ENCODE assay signal across 24 cellular contexts in the genomic region with DNA sequence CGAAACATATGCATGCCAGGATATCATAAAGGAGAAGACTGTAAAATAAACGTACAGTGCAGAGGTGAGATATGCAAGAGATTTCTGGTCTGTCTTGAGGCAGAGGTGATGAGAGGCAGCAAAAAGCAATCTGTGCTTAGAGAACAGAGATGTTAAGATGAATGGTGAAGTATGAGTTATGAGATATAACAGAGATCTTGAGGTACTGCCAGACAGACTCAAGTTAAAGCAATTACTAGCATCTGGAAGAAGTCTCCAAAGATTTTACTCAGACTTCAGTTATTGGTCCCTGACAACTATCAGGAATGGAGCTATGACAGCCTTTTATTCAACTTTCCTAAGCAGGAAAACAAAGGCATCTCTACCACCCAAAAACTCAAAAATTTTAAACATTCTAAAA.
"Had no signal": no experiment of that assay in that cellular context is flagged by ENCODE, and none has a peak within 500 bp of the region (broad histone marks: within the 10 kb centered on the region; RNA-seq: fewer than 3 reads in every experiment).

No MANE protein-coding gene starts in this region.

- FAIRE-seq: bronchial epithelial cell, kidney, small intestine had no signal

- H3K4me1 Mint-ChIP-seq: activated naive CD4-positive, alpha-beta T cell treated with anti-CD3 and anti-CD28 coated beads, Interleukin-2, amount 50 U/mL, for 24 hours had no signal

- H3K27me3 ChIP-seq: adrenal gland, heart left ventricle, left lung, stomach, upper lobe of left lung had no signal

- H3K9me3 Mint-ChIP-seq: activated naive CD4-positive, alpha-beta T cell treated with anti-CD3 and anti-CD28 coated beads, Interleukin-2, amount 50 U/mL, for 24 hours; activated T-cell treated with anti-CD3 and anti-CD28 coated beads, Interleukin-2, amount 50 U/mL, for 72 hours had no signal

- ATAC-seq: activated T-cell treated with anti-CD3 and anti-CD28 coated beads, Interleukin-2, amount 50 U/mL, for 72 hours; heart left ventricle; left lung had no signal

- H3K4me3 ChIP-seq: adrenal gland, heart left ventricle, left lung, stomach, thoracic aorta, upper lobe of left lung had no signal

- H3K27ac ChIP-seq: adrenal gland, left lung, stomach, thoracic aorta, upper lobe of left lung, WERI-Rb-1 had no signal

- H3K27ac Mint-ChIP-seq: activated naive CD4-positive, alpha-beta T cell treated with anti-CD3 and anti-CD28 coated beads, Interleukin-2, amount 50 U/mL, for 24 hours; activated T-cell treated with anti-CD3 and anti-CD28 coated beads, Interleukin-2, amount 50 U/mL, for 72 hours had no signal

- DNase-seq: activated CD4-positive, alpha-beta T cell treated with anti-CD3 and anti-CD28 coated beads, Interleukin-2, amount 50 U/mL, for 4 hours; activated effector memory CD4-positive, alpha-beta T cell treated with anti-CD3 and anti-CD28 coated beads, Interleukin-2, amount 50 U/mL, for 16 hours; activated T-cell treated with anti-CD3 and anti-CD28 coated beads, Interleukin-2, amount 50 U/mL, for 72 hours; adrenal gland; dermis blood vessel endothelial cell; foreskin melanocyte; heart left ventricle; kidney; left lung; mammary epithelial cell; midbrain; occipital lobe; posterior cingulate gyrus; small intestine; stimulated activated CD4-positive, alpha-beta T cell treated with anti-CD3 and anti-CD28 coated beads, Interleukin-15, amount 100 ng/mL, for 24 hours; stimulated activated CD4-positive, alpha-beta T cell treated with anti-CD3 and anti-CD28 coated beads, Interleukin-2, amount 100 ng/mL, for 48 hours; stomach; SW 1271; T-helper 2 cell; upper lobe of left lung; WERI-Rb-1 had no signal

- H3K36me3 Mint-ChIP-seq: activated naive CD4-positive, alpha-beta T cell treated with anti-CD3 and anti-CD28 coated beads, Interleukin-2, amount 50 U/mL, for 24 hours had no signal

- H3K36me3 ChIP-seq: adrenal gland, heart left ventricle, left lung, stomach, thoracic aorta, upper lobe of left lung, WERI-Rb-1 had no signal

- H3K9me3 ChIP-seq: adrenal gland, heart left ventricle, left lung, stomach, thoracic aorta, upper lobe of left lung had no signal

- H3K4me3 Mint-ChIP-seq: activated naive CD4-positive, alpha-beta T cell treated with anti-CD3 and anti-CD28 coated beads, Interleukin-2, amount 50 U/mL, for 24 hours; activated T-cell treated with anti-CD3 and anti-CD28 coated beads, Interleukin-2, amount 50 U/mL, for 72 hours had no signal
